In genomic region chr19:56121180-56122167, GRCh38 we compare ENCODE assay signal across 8 cellular contexts. TPM values are rescaled to one million over a fixed set of nuclear protein-coding genes. Genes with fewer than 3 reads are reported as not detected.
A peak's percentile ranks its signal among the peaks of the same experiment; 100 is the strongest.
DNase-seq lines count a peak whose midpoint lies in the region; ATAC-seq and TF ChIP-seq lines count a peak whose summit lies in the region.

Gene ZNF787 (minus strand): TSS chr19:56121295. CDS start chr19:56103217, 18,078 bp downstream.

- H3K4me1 ChIP-seq in RWPE2 (ENCODE audit: insufficient read depth, poor library complexity, severe bottlenecking) = peaks cover 5% of the 10 kb centered on the region

- H3K36me3 Mint-ChIP-seq in activated T-helper 2 cell treated with anti-CD3 and anti-CD28 coated beads, Interferon-gamma antibody, Interleukin-2, Interleukin-4, amounts not matched to agents 10 μg/mL and 5 μg/mL and 100 μg/mL, durations not matched to agents 14 hours and 24 hours and 36 hours (ENCODE audit: low read depth) = peaks cover 12% of the 10 kb centered on the region
- no peaks in the 10 kb centered on the region for H3K36me3 Mint-ChIP-seq in natural killer cell treated with Interleukin-12 subunit alpha and Interleukin-12 subunit beta and Interleukin-15 and Interleukin-18, amount 100 ng/mL, for 72 hours

- H3K4me3 ChIP-seq in RWPE2 (ENCODE audit: severe bottlenecking) = peak within 1 kb of the TSS; percentile 67
- H3K4me3 ChIP-seq in fibroblast of mammary gland (ENCODE audit: control insufficient read depth, low read depth, low read length) = peak within 1 kb of the TSS; percentile 65

- ATAC-seq in RWPE2 (ENCODE audit: low read depth) = peak; percentile 89
- ATAC-seq in natural killer cell treated with Interleukin-12 subunit alpha and Interleukin-12 subunit beta and Interleukin-15 and Interleukin-18, amount 100 ng/mL, for 72 hours = peak; percentile 93
- ATAC-seq in stimulated activated naive CD8-positive, alpha-beta T cell treated with anti-CD3 and anti-CD28 coated beads, Interleukin-15, Interleukin-2, amounts not matched to agents 100 U/mL and 50 U/mL, for 24 hours = peak; percentile 89

- peak within 1 kb of the TSS; percentile 95 for H3K27ac Mint-ChIP-seq in activated T-helper 2 cell treated with anti-CD3 and anti-CD28 coated beads, Interferon-gamma antibody, Interleukin-2, Interleukin-4, amounts not matched to agents 10 μg/mL and 5 μg/mL and 100 μg/mL, durations not matched to agents 14 hours and 24 hours and 36 hours
- peak within 1 kb of the TSS; percentile 88 to 91 for H3K27ac Mint-ChIP-seq in natural killer cell treated with Interleukin-12 subunit alpha and Interleukin-12 subunit beta and Interleukin-15 and Interleukin-18, amount 100 ng/mL, for 72 hours

- H3K27me3 Mint-ChIP-seq in activated T-helper 2 cell treated with anti-CD3 and anti-CD28 coated beads, Interferon-gamma antibody, Interleukin-2, Interleukin-4, amounts not matched to agents 10 μg/mL and 5 μg/mL and 100 μg/mL, durations not matched to agents 14 hours and 24 hours and 36 hours (ENCODE audit: low read depth) = no peaks in the 10 kb centered on the region
- H3K27me3 Mint-ChIP-seq in natural killer cell treated with Interleukin-12 subunit alpha and Interleukin-12 subunit beta and Interleukin-15 and Interleukin-18, amount 100 ng/mL, for 72 hours = no peaks in the 10 kb centered on the region

- no peaks in the 10 kb centered on the region for H3K9me3 Mint-ChIP-seq in activated T-helper 2 cell treated with anti-CD3 and anti-CD28 coated beads, Interferon-gamma antibody, Interleukin-2, Interleukin-4, amounts not matched to agents 10 μg/mL and 5 μg/mL and 100 μg/mL, durations not matched to agents 14 hours and 24 hours and 36 hours
- no peaks in the 10 kb centered on the region for H3K9me3 Mint-ChIP-seq in natural killer cell treated with Interleukin-12 subunit alpha and Interleukin-12 subunit beta and Interleukin-15 and Interleukin-18, amount 100 ng/mL, for 72 hours

- H3K27me3 ChIP-seq in RWPE2 (ENCODE audit: insufficient read depth, poor library complexity, severe bottlenecking) = no peaks in the 10 kb centered on the region

- peaks cover 19% of the 10 kb centered on the region for H3K4me1 Mint-ChIP-seq in activated T-helper 2 cell treated with anti-CD3 and anti-CD28 coated beads, Interferon-gamma antibody, Interleukin-2, Interleukin-4, amounts not matched to agents 10 μg/mL and 5 μg/mL and 100 μg/mL, durations not matched to agents 14 hours and 24 hours and 36 hours (ENCODE audit: low read depth)
- peaks cover 19 to 22% of the 10 kb centered on the region in 2 donors for H3K4me1 Mint-ChIP-seq in natural killer cell treated with Interleukin-12 subunit alpha and Interleukin-12 subunit beta and Interleukin-15 and Interleukin-18, amount 100 ng/mL, for 72 hours (ENCODE audit: low read depth in 2 of 2)

- DNase-seq in EH (ENCODE audit: low read depth) (peak; percentile 96), H4 (ENCODE audit: low spot score) (peak; percentile 98), LoVo (ENCODE audit: low spot score) (peak; percentile 93), RWPE2 (ENCODE audit: low spot score) (peak; percentile 95), fibroblast of mammary gland (ENCODE audit: low read depth) (peak; percentile 94)
- DNase-seq in activated T-helper 2 cell treated with anti-CD3 and anti-CD28 coated beads, Interferon-gamma antibody, Interleukin-2, Interleukin-4, amounts not matched to agents 10 μg/mL and 5 μg/mL and 100 μg/mL, durations not matched to agents 14 hours and 24 hours and 36 hours (ENCODE audit: low spot score) = peak; percentile 94
- DNase-seq in natural killer cell treated with Interleukin-12 subunit alpha and Interleukin-12 subunit beta and Interleukin-15 and Interleukin-18, amount 100 ng/mL, for 72 hours (ENCODE audit: low spot score) = peak; percentile 99
- DNase-seq in stimulated activated naive CD8-positive, alpha-beta T cell treated with anti-CD3 and anti-CD28 coated beads, Interleukin-15, Interleukin-2, amounts not matched to agents 100 U/mL and 50 U/mL, for 24 hours = peak; percentile 97

- H3K36me3 ChIP-seq in RWPE2 (ENCODE audit: low read depth) = peaks cover 3% of the 10 kb centered on the region; the same call in 1 of the 2 replicates

- no peaks in the 10 kb centered on the region for H3K9me3 ChIP-seq in RWPE2 (ENCODE audit: severe bottlenecking)

- intact Hi-C loops in activated T-helper 2 cell treated with anti-CD3 and anti-CD28 coated beads, Interferon-gamma antibody, Interleukin-2, Interleukin-4, amounts not matched to agents 10 μg/mL and 5 μg/mL and 100 μg/mL, durations not matched to agents 14 hours and 24 hours and 36 hours (cut with micrococcal nuclease) = loop anchor here (1.0 to 5.0 kb wide), 3 partner anchors 20 to 644 kb away; partner anchors contain the start of genes ZNF444, ZNF628 and ZSCAN5A

- peak within 1 kb of the TSS; percentile 82 for H3K27ac ChIP-seq in RWPE2 (ENCODE audit: poor library complexity, severe bottlenecking)

- H3K4me3 Mint-ChIP-seq in activated T-helper 2 cell treated with anti-CD3 and anti-CD28 coated beads, Interferon-gamma antibody, Interleukin-2, Interleukin-4, amounts not matched to agents 10 μg/mL and 5 μg/mL and 100 μg/mL, durations not matched to agents 14 hours and 24 hours and 36 hours (ENCODE audit: low read depth) = peak within 1 kb of the TSS; percentile 87
- peak within 1 kb of the TSS; percentile 89 for H3K4me3 Mint-ChIP-seq in natural killer cell treated with Interleukin-12 subunit alpha and Interleukin-12 subunit beta and Interleukin-15 and Interleukin-18, amount 100 ng/mL, for 72 hours

- no peak for TF ChIP-seq CTCF in RWPE2 (IDR thresholded peaks at IDR 0.05; ENCODE audit: poor library complexity, severe bottlenecking)
- no peak for TF ChIP-seq CTCF in fibroblast of mammary gland (conservative IDR thresholded peaks at IDR 0.05; ENCODE audit: control insufficient read depth, insufficient read depth, low read depth, low read length)

RNA-seq across cellular contexts. Expression of gene ZNF787, which starts in this region (rescaled TPM):
- 8.6 and 12.4 TPM in 2 replicates for total RNA-seq in H4 (2014; rRNA removed; shearing (Covaris generic))
- total RNA-seq in activated T-helper 2 cell treated with anti-CD3 and anti-CD28 coated beads, Interferon-gamma antibody, Interleukin-2, Interleukin-4, amounts not matched to agents 10 μg/mL and 5 μg/mL and 100 μg/mL, durations not matched to agents 14 hours and 24 hours and 36 hours = 35.7 and 37.8 TPM in 2 replicates
- 10 to 100 TPM; 39.2 to 60.6 TPM for total RNA-seq in natural killer cell treated with Interleukin-12 subunit alpha and Interleukin-12 subunit beta and Interleukin-15 and Interleukin-18, amount 100 ng/mL, for 72 hours

Comparison
In these comparisons a context has a peak if more than half of its experiments do, and no peak if none do; other contexts are left out.
1. Peak in every context shown above with its lines: DNase-seq, ATAC-seq, H3K4me3 ChIP-seq and H3K27ac ChIP-seq.